In the genomic region with DNA sequence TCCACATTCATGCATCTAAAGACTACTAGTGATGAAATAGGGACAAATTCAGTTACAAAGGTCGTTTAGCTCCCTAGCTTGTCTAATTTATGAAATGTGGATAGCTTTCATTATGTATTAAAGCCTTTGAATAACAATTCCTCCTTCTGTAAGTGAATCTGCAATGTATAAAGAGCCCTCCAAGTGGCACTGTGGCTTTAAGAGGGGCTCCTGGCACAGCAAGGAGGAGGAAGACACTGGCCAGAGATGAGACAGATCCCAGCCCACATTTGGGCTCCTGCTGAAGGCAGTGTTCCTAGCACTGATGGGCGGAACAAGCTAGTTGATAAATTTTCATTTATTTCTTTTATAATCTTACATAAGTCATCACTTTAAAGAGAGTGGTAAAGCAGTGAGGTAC, we compare ENCODE assay signal across 11 cellular contexts. TPM values are rescaled to one million over a fixed set of nuclear protein-coding genes. Genes with fewer than 3 reads are reported as not detected.
DNase-seq lines count a peak whose midpoint lies in the region; ATAC-seq and TF ChIP-seq lines count a peak whose summit lies in the region.
"Had no signal": no experiment of that assay in that cellular context is flagged by ENCODE, and none has a peak within 500 bp of the region (broad histone marks: within the 10 kb centered on the region; RNA-seq: fewer than 3 reads in every experiment).

No MANE protein-coding gene starts in this region.

- H3K4me3 ChIP-seq in AG04450 (ENCODE audit: low read depth, low read length) (no peak overlapping the region), OCI-LY3 (ENCODE audit: low read length) (0 out of 2 replicates have a peak overlapping the region, but pooled peaks have one; percentile 24), epithelial cell of proximal tubule (ENCODE audit: low read depth, low read length) (no peak overlapping the region)
- H3K4me3 ChIP-seq: SJCRH30 had no signal

- H3K27me3 ChIP-seq in AG04450 (ENCODE audit: control insufficient read depth, insufficient read depth, low read length) (peaks cover 3% of the 10 kb centered on the region), OCI-LY3 (ENCODE audit: low read depth, low read length) (no peaks in the 10 kb centered on the region)
- H3K27me3 ChIP-seq: SJCRH30 had no signal

- H2AFZ ChIP-seq in OCI-LY3 (ENCODE audit: low read depth, low read length) = no peak overlapping the region; the same call in 1 of the 2 replicates

- H3K9me3 ChIP-seq in AG04450 (ENCODE audit: control insufficient read depth, insufficient read depth, low read length) = no peaks in the 10 kb centered on the region
- H3K9me3 ChIP-seq in OCI-LY3 (ENCODE audit: insufficient read depth, low read length) = no peaks in the 10 kb centered on the region
- H3K9me3 ChIP-seq: SJCRH30 had no signal

- POLR2A ChIA-PET in AG04450 (lab: Yijun Ruan, JAX) = no interaction called here

- H3K27ac Mint-ChIP-seq in stimulated activated naive B cell treated with anti-CD40 and anti-IgM and Interleukin-4, amounts not matched to agents 10 μg/mL and 1 μg/mL and 100 μg/mL, for 72 hours = no peak overlapping the region

- TF ChIP-seq CTCF in AG04450 (IDR thresholded peaks at IDR 0.05; ENCODE audit: low read depth, low read length) = 0 out of 2 replicates have a peak, but pooled peaks have one; percentile 27
- TF ChIP-seq CTCF in OCI-LY3 (IDR thresholded peaks at IDR 0.05; ENCODE audit: low read depth, low read length) = peak; percentile 56
- peak; percentile 21 for TF ChIP-seq CTCF in epithelial cell of proximal tubule (conservative IDR thresholded peaks at IDR 0.05; ENCODE audit: low read depth, low read length)

- no peak overlapping the region for H3K4me3 Mint-ChIP-seq in stimulated activated naive B cell treated with anti-CD40 and anti-IgM and Interleukin-4, amounts not matched to agents 10 μg/mL and 1 μg/mL and 100 μg/mL, for 72 hours

- peaks cover 0 to 1% of the 10 kb centered on the region in 2 donors for H3K36me3 Mint-ChIP-seq in stimulated activated naive B cell treated with anti-CD40 and anti-IgM and Interleukin-4, amounts not matched to agents 10 μg/mL and 1 μg/mL and 100 μg/mL, for 72 hours

- no peaks in the 10 kb centered on the region for H3K79me2 ChIP-seq in OCI-LY3 (ENCODE audit: low read length)

- DNase-seq in AG04450 (ENCODE audit: low read depth, low spot score) = no peak
- peak; percentile 28 for DNase-seq in EL
- no peak for DNase-seq in epithelial cell of proximal tubule (ENCODE audit: low read depth)
- DNase-seq in stimulated activated CD4-positive, alpha-beta T cell treated with anti-CD3 and anti-CD28 coated beads, Interleukin-4, amount 100 ng/mL, for 24 hours = no peak
- no peak for DNase-seq in stimulated activated naive B cell treated with anti-CD40 and anti-IgM and Interleukin-4, amounts not matched to agents 10 μg/mL and 1 μg/mL and 100 μg/mL, for 72 hours
- DNase-seq in middle frontal gyrus (ENCODE audit: extremely low spot score, low spot score) = no peak
- DNase-seq: hypothalamus had no signal

- no peaks in the 10 kb centered on the region for H3K27me3 Mint-ChIP-seq in stimulated activated naive B cell treated with anti-CD40 and anti-IgM and Interleukin-4, amounts not matched to agents 10 μg/mL and 1 μg/mL and 100 μg/mL, for 72 hours
- H3K27me3 Mint-ChIP-seq: naive B cell had no signal

- peaks cover 7 to 10% of the 10 kb centered on the region in 2 donors for H3K4me1 Mint-ChIP-seq in stimulated activated naive B cell treated with anti-CD40 and anti-IgM and Interleukin-4, amounts not matched to agents 10 μg/mL and 1 μg/mL and 100 μg/mL, for 72 hours

- H3K27ac ChIP-seq in AG04450 (ENCODE audit: low read depth, low read length) = no peak overlapping the region
- peak overlapping the region; percentile 44; the same call in 1 of the 2 replicates for H3K27ac ChIP-seq in OCI-LY3 (ENCODE audit: low read length)
- H3K27ac ChIP-seq: SJCRH30 had no signal

- no peaks in the 10 kb centered on the region for H4K20me1 ChIP-seq in OCI-LY3 (ENCODE audit: insufficient read depth, low read length)

- H3K36me3 ChIP-seq in OCI-LY3 (replicated peaks; ENCODE audit: low read depth, low read length) = no peaks in the 10 kb centered on the region
- H3K36me3 ChIP-seq: SJCRH30 had no signal

- ATAC-seq in stimulated activated naive B cell treated with anti-CD40 and anti-IgM and Interleukin-4, amounts not matched to agents 10 μg/mL and 1 μg/mL and 100 μg/mL, for 72 hours (replicated peaks) = no peak
- ATAC-seq in GM18520 (IDR thresholded peaks at IDR 0.05; ENCODE audit: unreplicated experiment) = no peak

- CTCF ChIA-PET in AG04450 (lab: Charles Lee) = interaction anchor here (0.6 to 1.2 kb wide), 2 partner anchors 18 to 31 kb away, joined by 3 read pairs; a partner anchor contains a TSS

- H3K9ac ChIP-seq in OCI-LY3 (ENCODE audit: low read length) = 0 out of 2 replicates have a peak overlapping the region, but pooled peaks have one; percentile 29

- H3K4me2 ChIP-seq in OCI-LY3 (ENCODE audit: low read length) = peak overlapping the region; percentile 63

- no peaks in the 10 kb centered on the region for H3K9me3 Mint-ChIP-seq in stimulated activated naive B cell treated with anti-CD40 and anti-IgM and Interleukin-4, amounts not matched to agents 10 μg/mL and 1 μg/mL and 100 μg/mL, for 72 hours
- H3K9me3 Mint-ChIP-seq: naive B cell had no signal

- peaks cover 16% of the 10 kb centered on the region for H3K4me1 ChIP-seq in OCI-LY3 (ENCODE audit: low read length)
- H3K4me1 ChIP-seq: SJCRH30 had no signal

RNA-seq across cellular contexts. Expression of a gene that starts 17.6 kb away (rescaled TPM):
- polyA plus RNA-seq in AG04450 (2011; rRNA removed) = 57.5 and 66.8 TPM in 2 replicates
- 18.6 and 24.2 TPM in 2 replicates for polyA minus RNA-seq in AG04450 (2011; rRNA and poly(A)+ RNA removed)
- total RNA-seq in epithelial cell of proximal tubule = 54.8 and 70.4 TPM in 2 replicates
